Comparison of ENCODE assay signal across 15 cellular contexts in the genomic region with DNA sequence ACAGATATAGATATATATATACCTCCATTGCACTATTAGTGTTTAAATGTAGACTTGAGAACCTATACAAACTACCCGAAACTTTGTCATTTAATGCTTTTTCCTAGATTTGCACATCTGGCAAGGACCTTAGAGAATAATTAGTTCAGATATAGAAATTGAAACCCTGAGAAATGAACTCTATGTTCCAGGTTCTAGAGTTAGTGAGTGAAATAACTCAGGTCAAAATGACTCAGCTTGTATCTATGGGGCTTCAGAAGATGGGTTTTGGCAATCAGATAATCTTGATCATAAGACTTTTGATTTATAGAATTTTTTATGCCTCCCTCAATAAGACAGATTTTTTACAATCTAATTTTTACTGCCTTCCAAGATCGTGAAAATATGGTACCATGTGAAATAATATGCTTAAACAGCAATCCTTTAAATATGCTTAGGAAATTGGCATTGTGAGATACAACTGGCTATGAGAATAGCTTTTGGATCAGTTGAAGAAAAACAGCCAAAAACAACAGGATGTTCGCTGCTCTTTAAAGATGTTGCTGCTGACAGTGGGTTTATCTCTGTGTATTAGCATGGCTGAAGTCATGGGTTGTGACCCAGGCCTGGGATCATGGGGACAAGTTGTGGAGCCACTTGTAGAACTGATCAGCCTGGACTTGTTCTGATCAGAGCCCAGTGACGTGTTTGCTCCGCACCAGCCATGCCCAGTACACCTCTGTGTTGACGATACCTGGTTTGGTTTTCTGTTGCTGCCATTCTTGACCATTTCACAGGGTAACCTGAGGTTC.
DNase-seq lines count a peak whose midpoint lies in the region; ATAC-seq and TF ChIP-seq lines count a peak whose summit lies in the region.
"Had no signal": no experiment of that assay in that cellular context is flagged by ENCODE, and none has a peak within 500 bp of the region (broad histone marks: within the 10 kb centered on the region; RNA-seq: fewer than 3 reads in every experiment).

No MANE protein-coding gene starts in this region.

- peaks cover 5% of the 10 kb centered on the region for H3K36me3 Mint-ChIP-seq in Caco-2 (ENCODE audit: insufficient read depth, unreplicated experiment)

- no TSS peak for BruUV-seq in Caco-2 (replicated peaks; lab: Mats Ljungman, UMichigan)

- TF ChIP-seq EP300 in sigmoid colon (IDR thresholded peaks at IDR 0.05) = no peak

- H3K4me1 Mint-ChIP-seq in Caco-2 (ENCODE audit: low read depth, unreplicated experiment) = no peaks in the 10 kb centered on the region
- H3K4me1 Mint-ChIP-seq: activated B cell treated with CpG ODN at 0.5 μM for 24 hours, B cell had no signal

- WGBS in heart left ventricle, 4 donors = 70 to 81% (median 75%) methylated on average over 6 of the region's 6 CpGs
- 92 to 94% methylated on average over 6 of the region's 6 CpGs for WGBS in sigmoid colon, 2 donors

- POLR2A ChIA-PET in Caco-2 (lab: Charles Lee) = no interaction called here

- TF ChIP-seq POLR2A in heart left ventricle (IDR thresholded peaks at IDR 0.05) = no peak
- TF ChIP-seq POLR2A in sigmoid colon (IDR thresholded peaks at IDR 0.05) = no peak

- no peaks in the 10 kb centered on the region for H3K27me3 ChIP-seq in heart left ventricle
- H3K27me3 ChIP-seq in sigmoid colon = no peaks in the 10 kb centered on the region
- no peaks in the 10 kb centered on the region for H3K27me3 ChIP-seq in Caco-2 (replicated peaks; ENCODE audit: control insufficient read depth, insufficient read depth, low read length)

- no peak for TF ChIP-seq CTCF in GM12865 (IDR thresholded peaks at IDR 0.05; ENCODE audit: insufficient read depth, low read depth, low read length, missing control alignments)
- TF ChIP-seq CTCF in heart left ventricle (IDR thresholded peaks at IDR 0.05) = no peak
- no peak for TF ChIP-seq CTCF in sigmoid colon (IDR thresholded peaks at IDR 0.05)
- no peak for TF ChIP-seq CTCF in Caco-2 (IDR thresholded peaks at IDR 0.05; ENCODE audit: insufficient read depth in 1 of 2, low read depth in 1 of 2, low read length in 1 of 2, severe bottlenecking in 1 of 2, unreplicated experiment in 1 of 2)

- H3K27me3 Mint-ChIP-seq in Caco-2 (ENCODE audit: insufficient read depth, unreplicated experiment) = no peaks in the 10 kb centered on the region
- H3K27me3 Mint-ChIP-seq: activated B cell treated with CpG ODN at 0.5 μM for 24 hours, B cell, T-cell had no signal

- H3K4me3 ChIP-seq in GM12865 (ENCODE audit: low read depth, low read length) (no peak overlapping the region), heart left ventricle (no peak overlapping the region), sigmoid colon (no peak overlapping the region), Caco-2 (ENCODE audit: low read depth, low read length) (no peak overlapping the region)
- H3K4me3 ChIP-seq: lower lobe of right lung had no signal

- no peaks in the 10 kb centered on the region for H3K9me3 Mint-ChIP-seq in Caco-2 (ENCODE audit: unreplicated experiment)

- H3K4me1 ChIP-seq in heart left ventricle (peaks cover 3 to 50% (median 28%) of the 10 kb centered on the region in 12 donors), sigmoid colon (peaks cover 0 to 41% (median 30%) of the 10 kb centered on the region in 4 donors), Caco-2 (no peaks in the 10 kb centered on the region)

- H3K4me3 Mint-ChIP-seq in Caco-2 (ENCODE audit: unreplicated experiment) = no peak overlapping the region
- H3K4me3 Mint-ChIP-seq: activated B cell treated with CpG ODN at 0.5 μM for 24 hours, B cell, T-cell had no signal

- ATAC-seq in HG02870 (IDR thresholded peaks at IDR 0.05; ENCODE audit: unreplicated experiment) (peak; percentile 80), heart left ventricle (peak in 3 of 4 donors; percentile 35 to 63 (median 57)), GM21529 (IDR thresholded peaks at IDR 0.05; ENCODE audit: unreplicated experiment) (no peak)
- ATAC-seq: lower lobe of right lung, T-cell had no signal

- CTCF ChIA-PET in Caco-2 (lab: Charles Lee) = no interaction called here

- no peak overlapping the region for H3K27ac Mint-ChIP-seq in Caco-2 (ENCODE audit: unreplicated experiment)
- H3K27ac Mint-ChIP-seq: activated B cell treated with CpG ODN at 0.5 μM for 24 hours, B cell, T-cell had no signal

- DNase-seq in GM12865 (ENCODE audit: low read depth) = peak; percentile 56
- DNase-seq in heart left ventricle = peak; percentile 38 to 59 (median 54)
- no peak for DNase-seq in sigmoid colon
- DNase-seq in NCI-H1092 (lab: John Stamatoyannopoulos, UW) = no peak
- no peak for DNase-seq in Caco-2
- DNase-seq in activated CD8-positive, alpha-beta memory T cell treated with anti-CD3 and anti-CD28 coated beads for 24 hours = no peak
- DNase-seq: activated B cell treated with CpG ODN at 0.5 μM for 24 hours, hypothalamus, lower lobe of right lung, NCI-H1417 treated with DMSO at 0.1 percent for 48 hours, small intestine, T-cell had no signal

- H3K27ac ChIP-seq in heart left ventricle = peak overlapping the region; percentile 46 to 80 (median 67)
- H3K27ac ChIP-seq in sigmoid colon = peak overlapping the region; percentile 9 to 71 (median 46)
- H3K27ac ChIP-seq: lower lobe of right lung had no signal

- intact Hi-C loops in heart left ventricle (cut with DNase I) = loop anchor here in 3 of 10 donors (5.0 to 10.0 kb wide), 3 partner anchors 50 to 143 kb away; no protein-coding TSS in a partner anchor
- intact Hi-C loops in sigmoid colon (cut with DNase I) = loop anchor here (5.0 kb wide), 1 partner anchor 143 kb away; no protein-coding TSS in a partner anchor
- intact Hi-C loops in Caco-2 (cut with micrococcal nuclease; ENCODE audit: unreplicated experiment) = no loop called here

- H3K36me3 ChIP-seq in heart left ventricle (peaks cover 0 to 7% (median 0%) of the 10 kb centered on the region in 9 donors), sigmoid colon (no peaks in the 10 kb centered on the region), Caco-2 (ENCODE audit: control insufficient read depth, insufficient read depth, low read length) (no peaks in the 10 kb centered on the region; the same call in 1 of the 2 replicates)

- H3K9me3 ChIP-seq in heart left ventricle = peaks cover 0 to 7% (median 0%) of the 10 kb centered on the region in 12 donors
- no peaks in the 10 kb centered on the region for H3K9me3 ChIP-seq in sigmoid colon
- no peaks in the 10 kb centered on the region for H3K9me3 ChIP-seq in Caco-2
- H3K9me3 ChIP-seq: lower lobe of right lung had no signal

Comparison
In these comparisons a context has a peak if more than half of its experiments do, and no peak if none do; other contexts are left out.
1. DNase-seq: peak in GM12865 (single experiment) and heart left ventricle (5 of 5); none in sigmoid colon (single experiment), NCI-H1092 (single experiment), Caco-2 (0 of 2) and activated CD8-positive, alpha-beta memory T cell treated with anti-CD3 and anti-CD28 coated beads for 24 hours (single experiment).